In genomic region chr17:66221343-66221742, GRCh38 we compare ENCODE assay signal across 19 cellular contexts. TPM values are rescaled to one million over a fixed set of nuclear protein-coding genes. Genes with fewer than 3 reads are reported as not detected.
DNase-seq lines count a peak whose midpoint lies in the region; ATAC-seq, FAIRE-seq and TF ChIP-seq lines count a peak whose summit lies in the region.
"Had no signal": no experiment of that assay in that cellular context is flagged by ENCODE, and none has a peak within 500 bp of the region (broad histone marks: within the 10 kb centered on the region; RNA-seq: fewer than 3 reads in every experiment).

No MANE protein-coding gene starts in this region.

- no peak overlapping the region for H3K27ac Mint-ChIP-seq in CD8-positive, alpha-beta T cell
- H3K27ac Mint-ChIP-seq: CD4-positive, alpha-beta memory T cell had no signal

- H3K9me3 Mint-ChIP-seq in CD8-positive, alpha-beta T cell = no peaks in the 10 kb centered on the region
- H3K9me3 Mint-ChIP-seq: CD4-positive, alpha-beta memory T cell had no signal

- no peak overlapping the region for H3K4me2 ChIP-seq in A549
- H3K4me2 ChIP-seq in HepG2 (ENCODE audit: low read depth, low read length) = no peak overlapping the region

- no peak overlapping the region for H2AFZ ChIP-seq in HepG2 (ENCODE audit: low read length)

- TF ChIP-seq EP300 in A549 (IDR thresholded peaks at IDR 0.05) (no peak), HepG2 (IDR thresholded peaks at IDR 0.05; ENCODE audit: low read depth in 2 of 2, low read length in 2 of 2) (no peak), HepG2 (CRISPR knock-in tag; IDR thresholded peaks at IDR 0.05; ENCODE audit: borderline replicate concordance) (no peak)

- H3K4me1 Mint-ChIP-seq in CD8-positive, alpha-beta T cell (ENCODE audit: low read depth) = no peaks in the 10 kb centered on the region

- H3K27ac ChIP-seq in A549 = no peak overlapping the region
- H3K27ac ChIP-seq in HEK293 (ENCODE audit: extremely low read depth, low read depth, low read length) = no peak overlapping the region
- peak overlapping the region; percentile 3 for H3K27ac ChIP-seq in HepG2 (ENCODE audit: extremely low read length, insufficient read depth, low read length)
- H3K27ac ChIP-seq in CD8-positive, alpha-beta T cell (ENCODE audit: low read depth, low read length) = no peak overlapping the region
- no peak overlapping the region for H3K27ac ChIP-seq in substantia nigra (ENCODE audit: low read depth, low read length, poor library complexity, severe bottlenecking)
- H3K27ac ChIP-seq: 22Rv1 had no signal

- H3K9ac ChIP-seq in HepG2 (ENCODE audit: insufficient read depth, low read depth, low read length) = no peak overlapping the region

- peaks cover 11% of the 10 kb centered on the region for H3K27me3 Mint-ChIP-seq in CD8-positive, alpha-beta T cell (ENCODE audit: low read depth)

- peaks cover 10% of the 10 kb centered on the region for H4K20me1 ChIP-seq in HepG2 (ENCODE audit: insufficient read depth, low read length)

- intact Hi-C loops in HepG2 (cut with micrococcal nuclease; ENCODE audit: unreplicated experiment) = loop anchor here (10.0 kb wide), 1 partner anchor 123 kb away; no protein-coding TSS in a partner anchor
- intact Hi-C loops in CD8-positive, alpha-beta T cell (cut with DNase I, micrococcal nuclease) = no loop called here

- H3K4me3 ChIP-seq in A549 (no peak overlapping the region), HEK293 (ENCODE audit: low read depth, low read length) (no peak overlapping the region), HepG2 (replicated peaks in 1 of 3; ENCODE audit: insufficient read depth in 1 of 3, low read depth in 2 of 3, low read length in 3 of 3) (no peak overlapping the region)
- H3K4me3 ChIP-seq in CD8-positive, alpha-beta T cell (ENCODE audit: low read depth, low read length) = no peak overlapping the region
- H3K4me3 ChIP-seq: HAP-1 had no signal

- H3K9me3 ChIP-seq in A549 (no peaks in the 10 kb centered on the region), HEK293 (ENCODE audit: control insufficient read depth, insufficient read depth, low read depth, low read length) (no peaks in the 10 kb centered on the region), HepG2 (ENCODE audit: low read length) (no peaks in the 10 kb centered on the region)
- H3K9me3 ChIP-seq in CD8-positive, alpha-beta T cell (ENCODE audit: low read length) = no peaks in the 10 kb centered on the region
- H3K9me3 ChIP-seq: Caco-2, HAP-1 had no signal

- no peak for TF ChIP-seq CTCF in A549 (IDR thresholded peaks at IDR 0.05)
- no peak for TF ChIP-seq CTCF in HEK293 (tag by site-specific recombination; IDR thresholded peaks at IDR 0.05)
- no peak for TF ChIP-seq CTCF in HepG2 (CRISPR knock-in tag; IDR thresholded peaks at IDR 0.05)
- no peak for TF ChIP-seq CTCF in CD8-positive, alpha-beta T cell (IDR thresholded peaks at IDR 0.05)

- TF ChIP-seq RAD21 in A549 (conservative IDR thresholded peaks at IDR 0.05 in 1 of 2, IDR thresholded peaks at IDR 0.05 in 1 of 2) = no peak
- TF ChIP-seq RAD21 in HepG2 (CRISPR knock-in tag; IDR thresholded peaks at IDR 0.05) = no peak

- POLR2A ChIA-PET in A549 (lab: Yijun Ruan, JAX) = no interaction called here
- POLR2A ChIA-PET in HEK293 (lab: Yijun Ruan, JAX) = no interaction called here
- POLR2A ChIA-PET in HepG2 (lab: Yijun Ruan, JAX) = interaction anchor here (1.2 to 2.5 kb wide), 3 partner anchors 9 to 12 kb away, joined by 4 to 10 read pairs (median 4); no protein-coding TSS in a partner anchor
- POLR2A ChIA-PET in CD8-positive, alpha-beta T cell (lab: Charles Lee) = interaction anchor here (0.9 kb wide), 1 partner anchor 25 kb away, joined by 5 read pairs; no protein-coding TSS in a partner anchor

- H3K27me3 ChIP-seq in HepG2 (ENCODE audit: control insufficient read depth in 1 of 2, insufficient read depth in 2 of 2, low read length in 2 of 2) = no peaks in the 10 kb centered on the region
- no peaks in the 10 kb centered on the region for H3K27me3 ChIP-seq in CD8-positive, alpha-beta T cell (ENCODE audit: insufficient read depth, low read length)

- H3K36me3 Mint-ChIP-seq in CD8-positive, alpha-beta T cell = no peaks in the 10 kb centered on the region
- H3K36me3 Mint-ChIP-seq: CD4-positive, alpha-beta memory T cell had no signal

- CTCF ChIA-PET in A549 (lab: Yijun Ruan, JAX) (interaction anchor here (0.8 to 3.5 kb wide), 3 partner anchors 9 to 20 kb away, joined by 3 to 20 read pairs (median 5); no protein-coding TSS in a partner anchor), HEK293 (lab: Yijun Ruan, JAX) (interaction anchor here (0.7 kb wide), 1 partner anchor 177 kb away, joined by 3 read pairs; no protein-coding TSS in a partner anchor), HepG2 (lab: Yijun Ruan, JAX; ENCODE audit: low intra/inter-chr PET ratio, low total read pairs) (no interaction called here)
- CTCF ChIA-PET in CD8-positive, alpha-beta T cell (lab: Charles Lee) = interaction anchor here (0.9 kb wide), 1 partner anchor 16 kb away, joined by 3 read pairs; no protein-coding TSS in a partner anchor

- no peak for DNase-seq in A549 (ENCODE audit: low read depth in 1 of 2, low spot score in 1 of 2)
- DNase-seq in HepG2 (ENCODE audit: low spot score) = no peak
- no peak for DNase-seq in NCI-H1436 treated with DMSO at 0.1 percent for 48 hours (lab: John Stamatoyannopoulos, UW)
- no peak for DNase-seq in CD8-positive, alpha-beta T cell
- DNase-seq in substantia nigra (lab: John Stamatoyannopoulos, UW) = no peak
- DNase-seq: C1 segment of cervical spinal cord; Caco-2; CD4-positive, alpha-beta memory T cell; DMS79; GOT3 had no signal

- BruUV-seq in HepG2 (replicated peaks; lab: Mats Ljungman, UMichigan) = no TSS peak

- H3K4me1 ChIP-seq in A549 = peaks cover 12% of the 10 kb centered on the region
- H3K4me1 ChIP-seq in HEK293 (ENCODE audit: control insufficient read depth, insufficient read depth, low read length) = no peaks in the 10 kb centered on the region
- H3K4me1 ChIP-seq in HepG2 (ENCODE audit: insufficient read depth, low read length) = peaks cover 91% of the 10 kb centered on the region
- no peaks in the 10 kb centered on the region for H3K4me1 ChIP-seq in CD8-positive, alpha-beta T cell (ENCODE audit: insufficient read depth, low read length)
- H3K4me1 ChIP-seq: Caco-2, HAP-1 had no signal

- no peak for TF ChIP-seq POLR2A in A549 (IDR thresholded peaks at IDR 0.05; ENCODE audit: low read length)
- TF ChIP-seq POLR2A in HepG2 (IDR thresholded peaks at IDR 0.05; ENCODE audit: insufficient read depth in 1 of 2, low read depth in 2 of 2, low read length in 2 of 2) = peak in 1 of 2 experiments; percentile 13; a peak in 1 of 4 replicates

- no peak overlapping the region for H3K4me3 Mint-ChIP-seq in CD8-positive, alpha-beta T cell

- in situ Hi-C loops in HepG2 (cut with HindIII; ENCODE audit: extremely low pct_ligation_motif_present, low pct_unique_long_range_greater_than_20kb) = no loop called here

- FAIRE-seq in A549 (lab: Jason Lieb, UNC) (peak; percentile 51), HepG2 (lab: Jason Lieb, UNC) (no peak)
- FAIRE-seq: A204.1, GM12892, H54 had no signal

- H3K36me3 ChIP-seq in HEK293 (ENCODE audit: control insufficient read depth in 2 of 2, insufficient read depth in 1 of 2, low read length in 2 of 2) = no peaks in the 10 kb centered on the region
- peaks cover 34 to 89% of the 10 kb centered on the region in 2 experiments for H3K36me3 ChIP-seq in HepG2 (replicated peaks in 1 of 2; ENCODE audit: control insufficient read depth in 1 of 2, insufficient read depth in 2 of 2, low read length in 2 of 2)
- H3K36me3 ChIP-seq in CD8-positive, alpha-beta T cell (ENCODE audit: insufficient read depth, low read length) = no peaks in the 10 kb centered on the region
- H3K36me3 ChIP-seq: HAP-1 had no signal

- ATAC-seq in A549 (no peak), HepG2 (no peak)
- no peak for ATAC-seq in CD8-positive, alpha-beta T cell

- peaks cover 28% of the 10 kb centered on the region for H3K79me2 ChIP-seq in HepG2 (ENCODE audit: insufficient read depth, low read length)

RNA-seq across cellular contexts. Expression of gene APOH, which starts 7.9 kb away (rescaled TPM):
- polyA plus RNA-seq in A549 (2011; rRNA removed) = 26.1 and 39.6 TPM in 2 replicates
- 2.7 and 3.2 TPM in 2 replicates for polyA plus RNA-seq in A549 (2012; cell fraction: cytosol; rRNA removed)
- 2.4 and 3.0 TPM in 2 replicates for polyA plus RNA-seq in A549 (2012; cell fraction: nucleus; rRNA removed)
- 5.7 to 6.9 TPM (median 6.9 TPM) in 3 replicates for polyA plus RNA-seq in A549 (2017; fragmentation: RNase III; extraction: RNeasy Plus Mini Kit Qiagen cat#74134 plus additional on column Dnase treatment)
- 7.3 and 11.0 TPM in 2 replicates for polyA minus RNA-seq in A549 (2011; rRNA and poly(A)+ RNA removed)
- 2,482 and 4,846 TPM in 2 replicates for total RNA-seq in HepG2 (2016; rRNA removed; fragmentation: Illumina TruSeq; extraction: Trizol)
- total RNA-seq in HepG2 (2016; cell fraction: cytosol; rRNA removed; fragmentation: Illumina TruSeq; extraction: Trizol; ENCODE audit: low read depth) = 1,150 and 1,183 TPM in 2 replicates
- total RNA-seq in HepG2 (2016; cell fraction: insoluble cytoplasmic fraction; rRNA removed; fragmentation: Illumina TruSeq; extraction: Trizol) = 2,465 and 4,724 TPM in 2 replicates
- total RNA-seq in HepG2 (2016; cell fraction: membrane; rRNA removed; fragmentation: Illumina TruSeq; extraction: Trizol) = 1,158 and 1,221 TPM in 2 replicates
- total RNA-seq in HepG2 (2016; cell fraction: nucleus; rRNA removed; fragmentation: Illumina TruSeq; extraction: Trizol) = 3,038 and 3,639 TPM in 2 replicates
- 5,538 and 5,748 TPM in 2 replicates for polyA plus RNA-seq in HepG2 (2011; rRNA removed)
- 2,927 and 4,844 TPM in 2 replicates for polyA plus RNA-seq in HepG2 (2011; cell fraction: cytosol; rRNA removed)
- 1,326 and 1,783 TPM in 2 replicates for polyA plus RNA-seq in HepG2 (2011; cell fraction: nucleus; rRNA removed)
- polyA plus RNA-seq in HepG2 (2012) = 3,089 and 3,460 TPM in 2 replicates
- polyA plus RNA-seq in HepG2 (2016; cell fraction: cytosol; fragmentation: Illumina TruSeq; extraction: Trizol; ENCODE audit: low read depth) = 1,295 and 1,314 TPM in 2 replicates
- polyA plus RNA-seq in HepG2 (2016; cell fraction: insoluble cytoplasmic fraction; fragmentation: Illumina TruSeq; extraction: Trizol; ENCODE audit: low read depth) = 2,481 and 2,611 TPM in 2 replicates
- 1,085 and 1,169 TPM in 2 replicates for polyA plus RNA-seq in HepG2 (2016; cell fraction: membrane; fragmentation: Illumina TruSeq; extraction: Trizol; ENCODE audit: low read depth)
- 4,801 and 5,262 TPM in 2 replicates for polyA plus RNA-seq in HepG2 (2016; cell fraction: nucleus; fragmentation: Illumina TruSeq; extraction: Trizol; ENCODE audit: insufficient read depth, low read depth)
- 0.80 and 1,354 TPM in 2 replicates for polyA minus RNA-seq in HepG2 (2011; rRNA and poly(A)+ RNA removed; ENCODE audit: low replicate concordance)
- 959 and 1,296 TPM in 2 replicates for polyA minus RNA-seq in HepG2 (2011; cell fraction: cytosol; rRNA and poly(A)+ RNA removed)
- 534 and 903 TPM in 2 replicates for polyA minus RNA-seq in HepG2 (2011; cell fraction: nucleus; rRNA and poly(A)+ RNA removed)
- not detected for total RNA-seq in CD8-positive, alpha-beta T cell
- total RNA-seq: CD4-positive, alpha-beta memory T cell; Daoy; G401 had no signal
- polyA plus RNA-seq: BJ had no signal

RNA-seq across cellular contexts. Expression of gene CEP112, which starts 29.4 kb away (rescaled TPM):
- 15.2 and 17.9 TPM in 2 replicates for polyA plus RNA-seq in A549 (2011; rRNA removed)
- 4.5 and 4.7 TPM in 2 replicates for polyA plus RNA-seq in A549 (2012; cell fraction: cytosol; rRNA removed)
- polyA plus RNA-seq in A549 (2012; cell fraction: nucleus; rRNA removed) = 1.0 and 1.4 TPM in 2 replicates
- polyA plus RNA-seq in A549 (2017; fragmentation: RNase III; extraction: RNeasy Plus Mini Kit Qiagen cat#74134 plus additional on column Dnase treatment) = 9.1 to 10.7 TPM (median 9.6 TPM) in 3 replicates
- 12.0 and 12.1 TPM in 2 replicates for polyA minus RNA-seq in A549 (2011; rRNA and poly(A)+ RNA removed)
- 2.7 and 3.4 TPM in 2 replicates for total RNA-seq in HepG2 (2016; rRNA removed; fragmentation: Illumina TruSeq; extraction: Trizol)
- total RNA-seq in HepG2 (2016; cell fraction: cytosol; rRNA removed; fragmentation: Illumina TruSeq; extraction: Trizol; ENCODE audit: low read depth) = 3.5 and 4.8 TPM in 2 replicates
- total RNA-seq in HepG2 (2016; cell fraction: insoluble cytoplasmic fraction; rRNA removed; fragmentation: Illumina TruSeq; extraction: Trizol) = 1.9 and 2.3 TPM in 2 replicates
- 2.1 and 2.2 TPM in 2 replicates for total RNA-seq in HepG2 (2016; cell fraction: membrane; rRNA removed; fragmentation: Illumina TruSeq; extraction: Trizol)
- 5.8 TPM in 2 replicates for total RNA-seq in HepG2 (2016; cell fraction: nucleus; rRNA removed; fragmentation: Illumina TruSeq; extraction: Trizol)
- 1.1 and 1.2 TPM in 2 replicates for polyA plus RNA-seq in HepG2 (2011; rRNA removed)
- polyA plus RNA-seq in HepG2 (2011; cell fraction: cytosol; rRNA removed) = 1.0 and 1.1 TPM in 2 replicates
- polyA plus RNA-seq in HepG2 (2011; cell fraction: nucleus; rRNA removed) = 0.85 and 2.0 TPM in 2 replicates
- polyA plus RNA-seq in HepG2 (2012) = 2.5 and 3.1 TPM in 2 replicates
- polyA plus RNA-seq in HepG2 (2016; cell fraction: cytosol; fragmentation: Illumina TruSeq; extraction: Trizol; ENCODE audit: low read depth) = 0.72 TPM in 2 replicates
- polyA plus RNA-seq in HepG2 (2016; cell fraction: insoluble cytoplasmic fraction; fragmentation: Illumina TruSeq; extraction: Trizol; ENCODE audit: low read depth) = 2.2 and 2.8 TPM in 2 replicates
- 0.88 and 0.91 TPM in 2 replicates for polyA plus RNA-seq in HepG2 (2016; cell fraction: membrane; fragmentation: Illumina TruSeq; extraction: Trizol; ENCODE audit: low read depth)
- polyA plus RNA-seq in HepG2 (2016; cell fraction: nucleus; fragmentation: Illumina TruSeq; extraction: Trizol; ENCODE audit: insufficient read depth, low read depth) = 2.9 and 3.7 TPM in 2 replicates
- 0.40 and 1.5 TPM in 2 replicates for polyA minus RNA-seq in HepG2 (2011; rRNA and poly(A)+ RNA removed; ENCODE audit: low replicate concordance)
- 1.1 and 2.5 TPM in 2 replicates for polyA minus RNA-seq in HepG2 (2011; cell fraction: cytosol; rRNA and poly(A)+ RNA removed)
- polyA minus RNA-seq in HepG2 (2011; cell fraction: nucleus; rRNA and poly(A)+ RNA removed) = 11.3 and 12.9 TPM in 2 replicates
- total RNA-seq in CD8-positive, alpha-beta T cell = 1 to 10 TPM in 1 of 2 experiments, under 1 TPM in 1; 0.28 to 1.5 TPM

Comparison
In these comparisons a context has a peak if more than half of its experiments do, and no peak if none do; other contexts are left out.
1. RNA of gene APOH, which starts 7.9 kb away (total RNA-seq): 1,150 to 4,846 TPM in HepG2; not detected in CD8-positive, alpha-beta T cell; every median in the first group is over 1,000 times any median in the second.
2. POLR2A ChIA-PET loops: an anchor here in HepG2 (1.2 to 2.5 kb wide) and CD8-positive, alpha-beta T cell (0.9 kb wide); none called in A549 and HEK293.